In genomic region chr4:124433044-124433443, GRCh38 we compare ENCODE assay signal across 19 cellular contexts.
"Had no signal": no experiment of that assay in that cellular context is flagged by ENCODE, and none has a peak within 500 bp of the region (broad histone marks: within the 10 kb centered on the region; RNA-seq: fewer than 3 reads in every experiment).

No MANE protein-coding gene starts in this region.

- H3K27me3 Mint-ChIP-seq: memory B cell; stimulated activated naive CD8-positive, alpha-beta T cell treated with anti-CD3 and anti-CD28 coated beads, Interleukin-15, Interleukin-2, amounts not matched to agents 100 ng/mL and 50 ng/mL, for 24 hours had no signal

- FAIRE-seq: TTC549 had no signal

- H3K4me1 ChIP-seq: breast epithelium, psoas muscle had no signal

- H3K9me3 Mint-ChIP-seq: activated naive CD4-positive, alpha-beta T cell treated with anti-CD3 and anti-CD28 coated beads for 36 hours; neural crest cell; stimulated activated naive CD8-positive, alpha-beta T cell treated with anti-CD3 and anti-CD28 coated beads, Interleukin-15, Interleukin-2, amounts not matched to agents 100 ng/mL and 50 ng/mL, for 24 hours; T-helper 2 cell treated with Interferon-gamma antibody and Interleukin-4, amounts not matched to agents 5 μg/mL and 100 μg/mL, for 36 hours had no signal

- H3K4me3 ChIP-seq: breast epithelium, psoas muscle, skin epidermis, transverse colon, vagina had no signal

- H3K36me3 Mint-ChIP-seq: memory B cell had no signal

- DNase-seq: activated CD4-positive, alpha-beta T cell treated with anti-CD3 and anti-CD28 coated beads, Interleukin-2, amount 50 U/mL, for 4 hours; activated naive CD4-positive, alpha-beta T cell treated with anti-CD3 and anti-CD28 coated beads for 36 hours; anterior cingulate cortex; cerebellar nuclear complex; effector CD8-positive, alpha-beta T cell; left colon; psoas muscle; right cardiac atrium; stimulated activated CD4-positive, alpha-beta T cell treated with anti-CD3 and anti-CD28 coated beads, Interleukin-15, amount 100 ng/mL, for 24 hours; stimulated activated CD4-positive, alpha-beta T cell treated with anti-CD3 and anti-CD28 coated beads, Interleukin-2, amount 100 ng/mL, for 48 hours; transverse colon had no signal

- ATAC-seq: psoas muscle, right cardiac atrium had no signal

- H3K27ac Mint-ChIP-seq: activated naive CD4-positive, alpha-beta T cell treated with anti-CD3 and anti-CD28 coated beads for 36 hours; memory B cell; stimulated activated naive CD8-positive, alpha-beta T cell treated with anti-CD3 and anti-CD28 coated beads, Interleukin-15, Interleukin-2, amounts not matched to agents 100 ng/mL and 50 ng/mL, for 24 hours; T-helper 2 cell treated with Interferon-gamma antibody and Interleukin-4, amounts not matched to agents 5 μg/mL and 100 μg/mL, for 36 hours had no signal

- H3K27me3 ChIP-seq: breast epithelium, transverse colon, vagina had no signal

- H3K36me3 ChIP-seq: breast epithelium, transverse colon, vagina had no signal

- H3K4me3 Mint-ChIP-seq: activated naive CD4-positive, alpha-beta T cell treated with anti-CD3 and anti-CD28 coated beads for 36 hours; memory B cell; neural crest cell; stimulated activated naive CD8-positive, alpha-beta T cell treated with anti-CD3 and anti-CD28 coated beads, Interleukin-15, Interleukin-2, amounts not matched to agents 100 ng/mL and 50 ng/mL, for 24 hours; T-helper 2 cell treated with Interferon-gamma antibody and Interleukin-4, amounts not matched to agents 5 μg/mL and 100 μg/mL, for 36 hours had no signal

- H3K9me3 ChIP-seq: breast epithelium, psoas muscle, transverse colon, vagina had no signal

- H3K27ac ChIP-seq: breast epithelium, psoas muscle, vagina had no signal
